ENCODE assay signal across 15 cellular contexts in genomic region chr14:93133476-93133875, GRCh38. TPM values are rescaled to one million over a fixed set of nuclear protein-coding genes. Genes with fewer than 3 reads are reported as not detected.
DNase-seq lines count a peak whose midpoint lies in the region; ATAC-seq and TF ChIP-seq lines count a peak whose summit lies in the region.
"Had no signal": no experiment of that assay in that cellular context is flagged by ENCODE, and none has a peak within 500 bp of the region (broad histone marks: within the 10 kb centered on the region; RNA-seq: fewer than 3 reads in every experiment).

No MANE protein-coding gene starts in this region.

- intact Hi-C loops in head of caudate nucleus (cut with DNase I) = no loop called here

- peaks cover 0 to 8% of the 10 kb centered on the region in 2 donors for H3K4me1 ChIP-seq in lung (ENCODE audit: control insufficient read depth in 2 of 2, insufficient read depth in 2 of 2, low read length in 2 of 2)
- H3K4me1 ChIP-seq: prostate gland had no signal

- no peaks in the 10 kb centered on the region for H3K9me3 ChIP-seq in lung (ENCODE audit: control insufficient read depth in 2 of 2, insufficient read depth in 1 of 2, low read length in 1 of 2)
- H3K9me3 ChIP-seq: prostate gland had no signal

- no peak overlapping the region for H3K4me3 Mint-ChIP-seq in stimulated activated naive CD8-positive, alpha-beta T cell treated with anti-CD3 and anti-CD28 coated beads, Interleukin-15, amount 100 ng/mL, for 72 hours
- H3K4me3 Mint-ChIP-seq: activated B cell treated with CpG ODN at 0.5 μM for 24 hours; CD8-positive, alpha-beta T cell; stimulated activated memory B cell treated with anti-CD40 and anti-IgM and Interleukin-4, amounts not matched to agents 10 μg/mL and 1 μg/mL and 100 μg/mL, for 72 hours had no signal

- peak overlapping the region; percentile 9 to 71 for H3K27ac ChIP-seq in coronary artery
- H3K27ac ChIP-seq in lung (ENCODE audit: low read depth in 1 of 2, low read length in 1 of 2) = no peak overlapping the region
- H3K27ac ChIP-seq: prostate gland had no signal

- CTCF ChIA-PET in BJ (lab: Yijun Ruan, JAX) = interaction anchor here (1.5 to 9.5 kb wide), 4 partner anchors 10 to 181 kb away, joined by 4 to 78 read pairs (median 16); no protein-coding TSS in a partner anchor

- POLR2A ChIA-PET in BJ (lab: Charles Lee) = no interaction called here

- peaks cover 8% of the 10 kb centered on the region for H3K27me3 ChIP-seq in BJ (ENCODE audit: control insufficient read depth, insufficient read depth, low read length)
- H3K27me3 ChIP-seq in lung (ENCODE audit: control insufficient read depth, insufficient read depth) = no peaks in the 10 kb centered on the region

- DNase-seq in BJ (ENCODE audit: low read depth) (peak; percentile 70), MV-4-11 (lab: John Stamatoyannopoulos, UW) (peak; percentile 92), coronary artery (ENCODE audit: low spot score) (no peak), lung (ENCODE audit: low spot score) (no peak), head of caudate nucleus (no peak)
- no peak for DNase-seq in stimulated activated naive CD8-positive, alpha-beta T cell treated with anti-CD3 and anti-CD28 coated beads, Interleukin-15, amount 100 ng/mL, for 72 hours
- DNase-seq: activated B cell treated with CpG ODN at 0.5 μM for 24 hours; activated T-cell treated with anti-CD3 and anti-CD28 coated beads, Interleukin-2, amount 50 U/mL, for 1 hour; CD8-positive, alpha-beta T cell; effector memory CD4-positive, alpha-beta T cell; Right ventricle myocardium superior had no signal

- no peaks in the 10 kb centered on the region for H3K9me3 Mint-ChIP-seq in stimulated activated naive CD8-positive, alpha-beta T cell treated with anti-CD3 and anti-CD28 coated beads, Interleukin-15, amount 100 ng/mL, for 72 hours
- H3K9me3 Mint-ChIP-seq: activated B cell treated with CpG ODN at 0.5 μM for 24 hours; CD8-positive, alpha-beta T cell; stimulated activated memory B cell treated with anti-CD40 and anti-IgM and Interleukin-4, amounts not matched to agents 10 μg/mL and 1 μg/mL and 100 μg/mL, for 72 hours had no signal

- H3K27ac Mint-ChIP-seq in stimulated activated naive CD8-positive, alpha-beta T cell treated with anti-CD3 and anti-CD28 coated beads, Interleukin-15, amount 100 ng/mL, for 72 hours = no peak overlapping the region
- H3K27ac Mint-ChIP-seq: activated B cell treated with CpG ODN at 0.5 μM for 24 hours; CD8-positive, alpha-beta T cell had no signal

- 36 to 39% methylated on average over 8 of the region's 8 CpGs for WGBS in lung, 2 donors

- H3K36me3 ChIP-seq in BJ (ENCODE audit: control insufficient read depth, insufficient read depth, low read length) = no peaks in the 10 kb centered on the region
- H3K36me3 ChIP-seq in lung (ENCODE audit: control insufficient read depth in 2 of 2, insufficient read depth in 2 of 2, low read length in 2 of 2) = no peaks in the 10 kb centered on the region
- H3K36me3 ChIP-seq: prostate gland had no signal

- H3K4me3 ChIP-seq in BJ (ENCODE audit: low read depth, low read length) (no peak overlapping the region), coronary artery (no peak overlapping the region), lung (no peak overlapping the region)
- H3K4me3 ChIP-seq: prostate gland had no signal

- H3K4me1 Mint-ChIP-seq in stimulated activated naive CD8-positive, alpha-beta T cell treated with anti-CD3 and anti-CD28 coated beads, Interleukin-15, amount 100 ng/mL, for 72 hours = peaks cover 4% of the 10 kb centered on the region
- H3K4me1 Mint-ChIP-seq: activated B cell treated with CpG ODN at 0.5 μM for 24 hours had no signal

- TF ChIP-seq CTCF in BJ (IDR thresholded peaks at IDR 0.05; ENCODE audit: insufficient read depth, low read depth, low read length) (no peak), coronary artery (IDR thresholded peaks at IDR 0.05) (no peak), lung (IDR thresholded peaks at IDR 0.05; ENCODE audit: control extremely low read depth, extremely low read depth) (no peak)

- H3K27me3 Mint-ChIP-seq in stimulated activated naive CD8-positive, alpha-beta T cell treated with anti-CD3 and anti-CD28 coated beads, Interleukin-15, amount 100 ng/mL, for 72 hours = no peaks in the 10 kb centered on the region
- H3K27me3 Mint-ChIP-seq: activated B cell treated with CpG ODN at 0.5 μM for 24 hours; stimulated activated memory B cell treated with anti-CD40 and anti-IgM and Interleukin-4, amounts not matched to agents 10 μg/mL and 1 μg/mL and 100 μg/mL, for 72 hours had no signal

- ATAC-seq in lung (ENCODE audit: insufficient read depth, low FRiP score) (peak; percentile 49), HG03439 (IDR thresholded peaks at IDR 0.05; ENCODE audit: unreplicated experiment) (no peak), HG03196 (IDR thresholded peaks at IDR 0.05; ENCODE audit: unreplicated experiment) (no peak)
- ATAC-seq in stimulated activated naive CD8-positive, alpha-beta T cell treated with anti-CD3 and anti-CD28 coated beads, Interleukin-15, amount 100 ng/mL, for 72 hours = no peak
- ATAC-seq: CD8-positive, alpha-beta T cell; stimulated activated memory B cell treated with anti-CD40 and anti-IgM and Interleukin-4, amounts not matched to agents 10 μg/mL and 1 μg/mL and 100 μg/mL, for 72 hours had no signal

RNA-seq across cellular contexts. Expression of gene ITPK1, which starts 17.8 kb away (rescaled TPM):
- 37.0 and 49.0 TPM in 2 replicates for polyA plus RNA-seq in BJ (2011; rRNA removed)
- 62.0 and 99.7 TPM in 2 replicates for polyA minus RNA-seq in BJ (2011; rRNA and poly(A)+ RNA removed)
- total RNA-seq in lung = 10 to 100 TPM; 17.5 to 99.4 TPM
- 10 to 100 TPM; 44.6 to 46.1 TPM for polyA plus RNA-seq in lung

RNA-seq across cellular contexts. Expression of gene MOAP1, which starts 51.2 kb away (rescaled TPM):
- polyA plus RNA-seq in BJ (2011; rRNA removed) (15.5 and 20.0 TPM in 2 replicates), lung (10 to 100 TPM; 22.3 to 29.3 TPM)
- polyA minus RNA-seq in BJ (2011; rRNA and poly(A)+ RNA removed) = 4.0 TPM in 2 replicates
- 10 to 100 TPM; 33.2 to 48.6 TPM for total RNA-seq in lung

RNA-seq across cellular contexts. Expression of gene LYSET, which starts 51.6 kb away (rescaled TPM):
- polyA plus RNA-seq in BJ (2011; rRNA removed) (6.8 and 12.8 TPM in 2 replicates), lung (10 to 100 TPM; 26.6 to 27.4 TPM)
- 1.9 and 3.7 TPM in 2 replicates for polyA minus RNA-seq in BJ (2011; rRNA and poly(A)+ RNA removed)
- 10 to 100 TPM in 1 of 2 donors, 1 to 10 TPM in 1; 7.6 to 26.8 TPM for total RNA-seq in lung

Comparison
In these comparisons a context has a peak if more than half of its experiments do, and no peak if none do; other contexts are left out.
1. DNase-seq: peak in BJ (single experiment) and MV-4-11 (single experiment); none in coronary artery (single experiment), lung (single experiment), stimulated activated naive CD8-positive, alpha-beta T cell treated with anti-CD3 and anti-CD28 coated beads, Interleukin-15, amount 100 ng/mL, for 72 hours (0 of 2) and head of caudate nucleus (0 of 42).
2. H3K27ac ChIP-seq: peak in coronary artery (2 of 2); none in lung (0 of 2).